1 cellular context compared by ENCODE assay signal in genomic region chr19:55333870-55334269, GRCh38.
TF ChIP-seq lines count a peak whose summit lies in the region.

No MANE protein-coding gene starts in this region.

TF ChIP-seq in HepG2, 621 proteins besides CTCF, POLR2A, EP300 and RAD21 (continued from another document and continues in another):
- no peak for TF ChIP-seq IRF9 (CRISPR knock-in tag; IDR thresholded peaks at IDR 0.05; ENCODE audit: borderline replicate concordance)
- peak; percentile 95 for TF ChIP-seq CEBPG (CRISPR knock-in tag; IDR thresholded peaks at IDR 0.05)
- TF ChIP-seq GPBP1L1 (CRISPR knock-in tag; IDR thresholded peaks at IDR 0.05) = no peak
- no peak for TF ChIP-seq RERE (CRISPR knock-in tag; IDR thresholded peaks at IDR 0.05; ENCODE audit: low read depth)
- TF ChIP-seq ZNF703 (CRISPR knock-in tag; IDR thresholded peaks at IDR 0.05; ENCODE audit: borderline replicate concordance) = no peak
- TF ChIP-seq REXO4 (CRISPR knock-in tag; IDR thresholded peaks at IDR 0.05; ENCODE audit: borderline replicate concordance) = no peak
- peak; percentile 78 for TF ChIP-seq GATAD2A (CRISPR knock-in tag; IDR thresholded peaks at IDR 0.05)
- TF ChIP-seq BRCA1 (CRISPR knock-in tag; IDR thresholded peaks at IDR 0.05) = peak; percentile 78; the same call in 1 of the 2 replicates
- TF ChIP-seq MED13 (CRISPR knock-in tag; IDR thresholded peaks at IDR 0.05) = no peak
- TF ChIP-seq HOXD1 (CRISPR knock-in tag; IDR thresholded peaks at IDR 0.05) = no peak
- peak; percentile 92 for TF ChIP-seq RCOR2 (CRISPR knock-in tag; IDR thresholded peaks at IDR 0.05)
- no peak for TF ChIP-seq ZNF557 (CRISPR knock-in tag; IDR thresholded peaks at IDR 0.05)
- TF ChIP-seq ZFP41 (CRISPR knock-in tag; IDR thresholded peaks at IDR 0.05; ENCODE audit: borderline replicate concordance) = no peak
- no peak for TF ChIP-seq NKX3-1 (CRISPR knock-in tag; IDR thresholded peaks at IDR 0.05)
- TF ChIP-seq ZNF20 (CRISPR knock-in tag; IDR thresholded peaks at IDR 0.05) = no peak
- TF ChIP-seq ATF3 (CRISPR knock-in tag; IDR thresholded peaks at IDR 0.05) = peak; percentile 93
- no peak for TF ChIP-seq MNT (IDR thresholded peaks at IDR 0.05)
- TF ChIP-seq ZNF530 (CRISPR knock-in tag; IDR thresholded peaks at IDR 0.05; ENCODE audit: low read depth) = no peak
- TF ChIP-seq SAFB2 (CRISPR knock-in tag; IDR thresholded peaks at IDR 0.05; ENCODE audit: borderline replicate concordance, low read depth) = no peak
- TF ChIP-seq CBX2 (IDR thresholded peaks at IDR 0.05; ENCODE audit: low read depth, low read length) = no peak
- no peak for TF ChIP-seq CBX2 (CRISPR knock-in tag; IDR thresholded peaks at IDR 0.05; ENCODE audit: low read depth)
- TF ChIP-seq MLXIP (CRISPR knock-in tag; IDR thresholded peaks at IDR 0.05; ENCODE audit: borderline replicate concordance) = no peak
- TF ChIP-seq ZBTB20 (CRISPR knock-in tag; IDR thresholded peaks at IDR 0.05; ENCODE audit: borderline replicate concordance, low read depth) = peak; percentile 32; the same call in 1 of the 2 replicates
- TF ChIP-seq ZNF546 (CRISPR knock-in tag; conservative IDR thresholded peaks at IDR 0.05) = no peak
- peak; percentile 69 for TF ChIP-seq DMAP1 (CRISPR knock-in tag; IDR thresholded peaks at IDR 0.05)
- TF ChIP-seq ZNF564 (CRISPR knock-in tag; IDR thresholded peaks at IDR 0.05) = no peak
- TF ChIP-seq, protein P1, sequence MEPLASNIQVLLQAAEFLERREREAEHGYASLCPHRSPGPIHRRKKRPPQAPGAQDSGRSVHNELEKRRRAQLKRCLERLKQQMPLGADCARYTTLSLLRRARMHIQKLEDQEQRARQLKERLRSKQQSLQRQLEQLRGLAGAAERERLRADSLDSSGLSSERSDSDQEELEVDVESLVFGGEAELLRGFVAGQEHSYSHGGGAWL (CRISPR knock-in tag; IDR thresholded peaks at IDR 0.05) = no peak
- TF ChIP-seq ZNF235 (CRISPR knock-in tag; IDR thresholded peaks at IDR 0.05; ENCODE audit: borderline replicate concordance) = no peak
- TF ChIP-seq, protein P2, sequence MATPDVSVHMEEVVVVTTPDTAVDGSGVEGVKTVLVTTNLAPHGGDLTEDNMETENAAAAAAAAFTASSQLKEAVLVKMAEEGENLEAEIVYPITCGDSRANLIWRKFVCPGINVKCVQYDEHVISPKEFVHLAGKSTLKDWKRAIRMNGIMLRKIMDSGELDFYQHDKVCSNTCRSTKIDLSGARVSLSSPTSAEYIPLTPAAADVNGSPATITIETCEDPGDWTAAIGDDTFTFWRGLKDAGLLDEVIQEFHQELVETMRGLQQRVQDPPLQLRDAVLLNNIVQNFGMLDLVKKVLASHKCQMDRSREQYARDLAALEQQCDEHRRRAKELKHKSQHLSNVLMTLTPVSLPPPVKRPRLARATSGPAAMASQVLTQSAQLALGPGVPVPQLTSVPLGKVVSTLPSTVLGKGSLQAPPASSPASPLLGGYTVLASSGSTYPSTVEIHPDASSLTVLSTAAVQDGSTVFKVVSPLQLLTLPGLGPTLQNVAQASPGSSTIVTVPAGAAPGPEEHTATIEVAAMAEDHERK (CRISPR knock-in tag; IDR thresholded peaks at IDR 0.05; ENCODE audit: low read depth) = no peak
- no peak for TF ChIP-seq ZNF7 (CRISPR knock-in tag; IDR thresholded peaks at IDR 0.05)
- TF ChIP-seq ZC3H13 (CRISPR knock-in tag; IDR thresholded peaks at IDR 0.05) = no peak
- TF ChIP-seq SALL2 (CRISPR knock-in tag; IDR thresholded peaks at IDR 0.05) = 0 out of 2 replicates have a peak, but pooled peaks have one; percentile 17
- peak; percentile 85 for TF ChIP-seq ZSCAN9 (CRISPR knock-in tag; IDR thresholded peaks at IDR 0.05; ENCODE audit: borderline replicate concordance)
- TF ChIP-seq EED (CRISPR knock-in tag; IDR thresholded peaks at IDR 0.05) = no peak
- peak; percentile 50; the same call in 1 of the 2 replicates for TF ChIP-seq NCOA2 (CRISPR knock-in tag; IDR thresholded peaks at IDR 0.05)
- no peak for TF ChIP-seq TAF15 (IDR thresholded peaks at IDR 0.05; ENCODE audit: low read depth, low read length, poor library complexity, severe bottlenecking)
- TF ChIP-seq ZNF225 (CRISPR knock-in tag; IDR thresholded peaks at IDR 0.05) = no peak
- no peak for TF ChIP-seq ZNF691 (CRISPR knock-in tag; IDR thresholded peaks at IDR 0.05; ENCODE audit: borderline replicate concordance, low read depth)
- no peak for TF ChIP-seq SRSF4 (IDR thresholded peaks at IDR 0.05; ENCODE audit: low read depth, low read length, poor library complexity, severe bottlenecking)
- no peak for TF ChIP-seq ZNF354B (CRISPR knock-in tag; IDR thresholded peaks at IDR 0.05)
- no peak for TF ChIP-seq ZNF850 (CRISPR knock-in tag; conservative IDR thresholded peaks at IDR 0.05)
- TF ChIP-seq TOPORS (CRISPR knock-in tag; IDR thresholded peaks at IDR 0.05) = no peak
- TF ChIP-seq ZNF205 (CRISPR knock-in tag; IDR thresholded peaks at IDR 0.05) = peak; percentile 39; the same call in 1 of the 2 replicates
